1 cellular context compared by ENCODE assay signal in genomic region chr7:43734575-43735332, GRCh38.
TF ChIP-seq lines count a peak whose summit lies in the region.

No MANE protein-coding gene starts in this region.

TF ChIP-seq in HepG2, 621 proteins besides CTCF, POLR2A, EP300 and RAD21:
- peak in 1 of 2 experiments; percentile 9; a peak in 1 of 4 replicates for TF ChIP-seq MAFK (conservative IDR thresholded peaks at IDR 0.05 in 1 of 2, IDR thresholded peaks at IDR 0.05 in 1 of 2; ENCODE audit: low read length in 2 of 2)
